20 cellular contexts compared by ENCODE assay signal in the genomic region with DNA sequence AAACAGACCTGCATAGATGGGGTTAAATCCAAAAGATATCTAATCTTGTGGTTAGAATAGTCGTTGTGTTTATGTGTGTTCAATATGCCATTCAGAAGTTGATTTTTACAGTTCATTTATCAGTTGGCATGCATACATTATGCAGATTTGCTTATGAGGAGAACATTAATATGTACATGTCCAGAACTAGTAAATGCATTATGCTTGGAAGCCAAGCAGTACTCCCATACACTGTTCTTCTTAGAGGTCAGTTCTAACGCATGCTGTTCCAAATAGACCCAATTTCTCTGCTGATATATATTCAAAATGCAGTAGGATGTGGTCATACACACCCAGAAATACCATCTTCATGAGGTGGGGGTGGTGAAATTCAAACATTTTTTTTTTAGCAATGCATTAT. TPM values are rescaled to one million over a fixed set of nuclear protein-coding genes. Genes with fewer than 3 reads are reported as not detected.
DNase-seq lines count a peak whose midpoint lies in the region; FAIRE-seq and TF ChIP-seq lines count a peak whose summit lies in the region.
"Had no signal": no experiment of that assay in that cellular context is flagged by ENCODE, and none has a peak within 500 bp of the region (broad histone marks: within the 10 kb centered on the region; RNA-seq: fewer than 3 reads in every experiment).

No MANE protein-coding gene starts in this region.

- no peaks in the 10 kb centered on the region for H4K20me1 ChIP-seq in H1 (replicated peaks in 1 of 2; ENCODE audit: control insufficient read depth in 1 of 2, insufficient read depth in 2 of 2, low read length in 2 of 2)

- H3K79me2 ChIP-seq in H1 (ENCODE audit: control insufficient read depth in 1 of 2, insufficient read depth in 2 of 2, low read length in 2 of 2) = no peaks in the 10 kb centered on the region

- H2BK5ac ChIP-seq in H1 (ENCODE audit: low read depth, low read length) = no peak overlapping the region

- H3K9ac ChIP-seq in H1 (replicated peaks in 1 of 4; ENCODE audit: extremely low read depth in 1 of 4, low read depth in 3 of 4, low read length in 3 of 4) (no peak overlapping the region), iPS-20b (ENCODE audit: low read depth, low read length) (no peak overlapping the region)

- H3K23me2 ChIP-seq in H1 (ENCODE audit: low read depth, low read length) = peaks cover 9% of the 10 kb centered on the region; the same call in 1 of the 2 replicates

- no peak for TF ChIP-seq POLR2A in H1 (IDR thresholded peaks at IDR 0.05; ENCODE audit: control extremely low read depth in 1 of 2, low read depth in 2 of 2, low read length in 2 of 2)
- TF ChIP-seq POLR2A in esophagus squamous epithelium (IDR thresholded peaks at IDR 0.05) = no peak

- no peaks in the 10 kb centered on the region for H3K36me3 ChIP-seq in H1 (ENCODE audit: control insufficient read depth in 2 of 4, insufficient read depth in 4 of 4, low read length in 3 of 4)
- no peaks in the 10 kb centered on the region for H3K36me3 ChIP-seq in iPS-20b (ENCODE audit: insufficient read depth, low read depth, low read length)
- no peaks in the 10 kb centered on the region for H3K36me3 ChIP-seq in esophagus squamous epithelium
- H3K36me3 ChIP-seq: BE2C, Peyer's patch had no signal

- no peaks in the 10 kb centered on the region for H3K79me1 ChIP-seq in H1 (ENCODE audit: low read depth, low read length)

- H3K9me3 ChIP-seq in H1 (ENCODE audit: insufficient read depth in 2 of 2, low read depth in 1 of 2, low read length in 1 of 2) = no peaks in the 10 kb centered on the region
- H3K9me3 ChIP-seq in iPS-20b (ENCODE audit: insufficient read depth, low read depth, low read length) = no peaks in the 10 kb centered on the region
- no peaks in the 10 kb centered on the region for H3K9me3 ChIP-seq in esophagus squamous epithelium
- H3K9me3 ChIP-seq: BE2C, Peyer's patch had no signal

- no peaks in the 10 kb centered on the region for H3K27me3 ChIP-seq in H1 (replicated peaks in 1 of 4; ENCODE audit: control insufficient read depth in 3 of 4, extremely low read depth in 1 of 4, insufficient read depth in 3 of 4, low read length in 3 of 4)
- H3K27me3 ChIP-seq in iPS-20b (ENCODE audit: insufficient read depth, low read length) = peaks cover 10% of the 10 kb centered on the region; the same call in 1 of the 2 replicates
- no peaks in the 10 kb centered on the region for H3K27me3 ChIP-seq in esophagus squamous epithelium
- H3K27me3 ChIP-seq: Peyer's patch had no signal

- TF ChIP-seq EP300 in H1 (IDR thresholded peaks at IDR 0.05; ENCODE audit: borderline replicate concordance in 1 of 2, low read depth in 2 of 2, low read length in 2 of 2) = no peak

- no peak overlapping the region for H3K56ac ChIP-seq in H1 (replicated peaks; ENCODE audit: insufficient read length, low read depth, low read length)

- peak overlapping the region in 2 of 4 experiments; percentile 60 to 67; a peak in 2 of 8 replicates for H3K4me3 ChIP-seq in H1 (ENCODE audit: extremely low read depth in 1 of 4, insufficient read depth in 2 of 4, low read depth in 3 of 4, low read length in 4 of 4)
- H3K4me3 ChIP-seq in iPS-20b (ENCODE audit: low read length) = peak overlapping the region; percentile 77; the same call in 1 of the 2 replicates
- no peak overlapping the region for H3K4me3 ChIP-seq in esophagus squamous epithelium
- H3K4me3 ChIP-seq: Peyer's patch had no signal

- DNase-seq in D721Med (ENCODE audit: insufficient read length, low spot score) = no peak
- DNase-seq in NCI-H526 (lab: John Stamatoyannopoulos, UW) = peak; percentile 29 to 37
- DNase-seq in H1 (ENCODE audit: low read depth in 1 of 2, low spot score in 2 of 2) = no peak
- DNase-seq in NCI-H774 (lab: John Stamatoyannopoulos, UW) = no peak
- DNase-seq in esophagus squamous epithelium (lab: John Stamatoyannopoulos, UW) = no peak
- no peak for DNase-seq in SHP77 treated with DMSO at 0.1 percent for 48 hours (lab: John Stamatoyannopoulos, UW)
- DNase-seq in stimulated activated naive CD4-positive, alpha-beta T cell treated with Interleukin-2 at 50 U/mL for 16 hours (lab: John Stamatoyannopoulos, UW) = no peak
- DNase-seq: BE2C; CD4-positive, CD25-positive, alpha-beta regulatory T cell; GDM1; KG1; MV-4-11; NCI-H2029 treated with DMSO at 0.1 percent for 48 hours; NCI-H2171; NCI-H446; NK-92 treated with Interleukin-12 subunit alpha and Interleukin-12 subunit beta, amount 100 ng/mL, for 24 hours; Peyer's patch had no signal

- no peak overlapping the region for H2BK120ac ChIP-seq in H1 (replicated peaks; ENCODE audit: low read depth, low read length)

- H2AFZ ChIP-seq in H1 (ENCODE audit: low read length) = no peak overlapping the region

- H3K4ac ChIP-seq in H1 (replicated peaks; ENCODE audit: insufficient read length, low read depth, low read length) = no peak overlapping the region

- H3K18ac ChIP-seq in H1 (ENCODE audit: extremely low read depth, low read length) = no peak overlapping the region

- intact Hi-C loops in esophagus squamous epithelium (cut with DNase I) = no loop called here

- H3K14ac ChIP-seq in H1 (ENCODE audit: insufficient read length) = no peak overlapping the region

- CTCF ChIA-PET in H1 (lab: Charles Lee; ENCODE audit: partially characterized antibody) = no interaction called here

- no peak overlapping the region for H4K91ac ChIP-seq in H1 (replicated peaks; ENCODE audit: insufficient read length, low read length)

- H3K4me1 ChIP-seq in H1 (replicated peaks in 1 of 4; ENCODE audit: control insufficient read depth in 3 of 4, insufficient read depth in 4 of 4, low read length in 3 of 4) (peaks cover 0 to 6% (median 0%) of the 10 kb centered on the region in 4 experiments; a peak in 2 of 7 replicates), iPS-20b (ENCODE audit: insufficient read depth, low read length) (no peaks in the 10 kb centered on the region), esophagus squamous epithelium (peaks cover 0 to 14% (median 5%) of the 10 kb centered on the region in 3 donors)
- H3K4me1 ChIP-seq: BE2C, Peyer's patch had no signal

- POLR2A ChIA-PET in H1 (lab: Charles Lee; ENCODE audit: partially characterized antibody) = interaction anchor here (1.2 kb wide), 1 partner anchor 22 kb away, joined by 3 read pairs; no protein-coding TSS in a partner anchor

- no peak overlapping the region for H2BK20ac ChIP-seq in H1 (ENCODE audit: low read length)

- H4K5ac ChIP-seq in H1 (ENCODE audit: insufficient read length, low read depth, low read length) = no peak overlapping the region

- TF ChIP-seq CTCF in D721Med (IDR thresholded peaks at IDR 0.05; ENCODE audit: insufficient read depth, missing control alignments) (no peak), H1 (IDR thresholded peaks at IDR 0.05; ENCODE audit: control extremely low read depth in 1 of 3, insufficient read depth in 1 of 3, low read depth in 1 of 3, low read length in 3 of 3) (no peak), esophagus squamous epithelium (IDR thresholded peaks at IDR 0.05) (no peak)

- H2BK12ac ChIP-seq in H1 (ENCODE audit: low read depth, low read length) = no peak overlapping the region

- H2AK5ac ChIP-seq in H1 (ENCODE audit: low read depth, low read length) = no peak overlapping the region

- 86% methylated on average over 2 of the region's 2 CpGs; no CpG with 5 or more reads in 1 of the 2 experiments for WGBS in H1 (ENCODE audit: extremely low coverage in 1 of 2, insufficient coverage in 1 of 2, insufficient read length in 1 of 2, insufficient replicate concordance in 2 of 2, low coverage in 1 of 2, low lambda C conversion rate in 2 of 2, missing lambda C conversion rate in 1 of 2), 2 experiments
- 31 to 36% methylated on average over 2 of the region's 2 CpGs for WGBS in esophagus squamous epithelium, 2 donors

- H3K23ac ChIP-seq in H1 (ENCODE audit: insufficient read length) = no peak overlapping the region

- H3K27ac ChIP-seq in H1 (ENCODE audit: low read depth, low read length) = no peak overlapping the region
- no peak overlapping the region for H3K27ac ChIP-seq in iPS-20b (ENCODE audit: low read length)
- no peak overlapping the region for H3K27ac ChIP-seq in esophagus squamous epithelium
- H3K27ac ChIP-seq: Peyer's patch, SK-N-MC had no signal

- no peak for TF ChIP-seq RAD21 in H1 (IDR thresholded peaks at IDR 0.05 in 1 of 2, conservative IDR thresholded peaks at IDR 0.05 in 1 of 2; ENCODE audit: low read depth in 2 of 2, low read length in 2 of 2)

- FAIRE-seq in D721Med (lab: Jason Lieb, UNC) = peak; percentile 61
- FAIRE-seq in H1 (lab: Jason Lieb, UNC) = no peak
- FAIRE-seq: A204.1 had no signal

- no peak overlapping the region for H2BK15ac ChIP-seq in H1 (ENCODE audit: low read length)

- H3K4me2 ChIP-seq in H1 (ENCODE audit: insufficient read depth in 1 of 2, low read depth in 2 of 2, low read length in 2 of 2) = peak overlapping the region; percentile 84 to 96; a peak in 3 of 4 replicates

- no peak overlapping the region for H4K8ac ChIP-seq in H1 (ENCODE audit: extremely low read depth, insufficient read depth, low read length)

TF ChIP-seq in H1, 55 proteins besides CTCF, POLR2A, EP300 and RAD21 (continues in another document):
- no peak for TF ChIP-seq RNF2 (IDR thresholded peaks at IDR 0.05; ENCODE audit: borderline replicate concordance, low read depth, low read length, missing control alignments, poor library complexity, severe bottlenecking)
- TF ChIP-seq CTBP2 (IDR thresholded peaks at IDR 0.05; ENCODE audit: borderline replicate concordance, insufficient read depth, insufficient read length, low read length) = no peak
- no peak for TF ChIP-seq HDAC6 (IDR thresholded peaks at IDR 0.05; ENCODE audit: low read depth, low read length)
- TF ChIP-seq RFX5 (IDR thresholded peaks at IDR 0.05; ENCODE audit: borderline replicate concordance, low read depth, low read length) = no peak

RNA-seq across cellular contexts. Expression of a gene that starts 1.0 kb away (rescaled TPM):
- total RNA-seq in H1 (2021; fragmentation: NEBNext Ultra II Directional; extraction: Animal tissue kit (Norgen Biotek cat#: 25700)) = 13.6 and 16.6 TPM in 2 replicates
- 3.0 and 4.1 TPM in 2 replicates for polyA plus RNA-seq in H1 (2011; rRNA removed)
- polyA plus RNA-seq in H1 (2011; cell fraction: cytosol; rRNA removed) = 4.3 TPM
- 6.0 TPM for polyA plus RNA-seq in H1 (2011; cell fraction: nucleus; rRNA removed)
- polyA plus RNA-seq in H1 (2012, experiment 1 of 2) = 6.5 to 11.1 TPM (median 10.2 TPM) in 4 replicates
- polyA plus RNA-seq in H1 (2012, experiment 2 of 2) = 6.1 TPM
- 21.4 TPM for polyA plus RNA-seq in H1 (2013, experiment 1 of 2)
- 19.4 TPM for polyA plus RNA-seq in H1 (2013, experiment 2 of 2)
- polyA minus RNA-seq in H1 (2011; rRNA and poly(A)+ RNA removed) = 13.2 and 18.9 TPM in 2 replicates
- polyA minus RNA-seq in H1 (2011; cell fraction: cytosol; rRNA and poly(A)+ RNA removed) = 6.5 TPM
- polyA minus RNA-seq in H1 (2011; cell fraction: nucleus; rRNA and poly(A)+ RNA removed) = 28.4 TPM
- 1 to 10 TPM in 2 of 4 donors, under 1 TPM in 2; 0.18 to 1.6 (median 0.86) TPM for total RNA-seq in esophagus squamous epithelium
- total RNA-seq: CD4-positive, CD25-positive, alpha-beta regulatory T cell had no signal
- polyA plus RNA-seq: CD4-positive, CD25-positive, alpha-beta regulatory T cell had no signal

Comparison
In these comparisons a context has a peak if more than half of its experiments do, and no peak if none do; other contexts are left out.
1. DNase-seq: peak in NCI-H526 (2 of 2); none in D721Med (single experiment), H1 (0 of 2), NCI-H774 (single experiment), esophagus squamous epithelium (single experiment), SHP77 treated with DMSO at 0.1 percent for 48 hours (single experiment) and stimulated activated naive CD4-positive, alpha-beta T cell treated with Interleukin-2 at 50 U/mL for 16 hours (single experiment).